Comparison of ENCODE assay signal across 9 cellular contexts in genomic region chr16:15897834-15898254, GRCh38. TPM values are rescaled to one million over a fixed set of nuclear protein-coding genes. Genes with fewer than 3 reads are reported as not detected.
DNase-seq lines count a peak whose midpoint lies in the region; FAIRE-seq and TF ChIP-seq lines count a peak whose summit lies in the region.
"Had no signal": no experiment of that assay in that cellular context is flagged by ENCODE, and none has a peak within 500 bp of the region (broad histone marks: within the 10 kb centered on the region; RNA-seq: fewer than 3 reads in every experiment).

No MANE protein-coding gene starts in this region.

- H3K4me2 ChIP-seq in keratinocyte (ENCODE audit: control insufficient read depth, extremely low read depth, insufficient read depth, low read depth, low read length) = no peak overlapping the region

- FAIRE-seq in RCC 7860 (lab: Jason Lieb, UNC) = peak; percentile 7
- no peak for FAIRE-seq in keratinocyte (lab: Jason Lieb, UNC)

- TF ChIP-seq CTCF in keratinocyte (optimal IDR thresholded peaks at IDR 0.05 in 1 of 3, IDR thresholded peaks at IDR 0.05 in 1 of 3, conservative IDR thresholded peaks at IDR 0.05 in 1 of 3; ENCODE audit: extremely low read depth in 1 of 3, insufficient read depth in 2 of 3, low read length in 3 of 3) (no peak), chondrocyte (IDR thresholded peaks at IDR 0.05) (no peak)

- H3K27me3 Mint-ChIP-seq in chondrocyte (ENCODE audit: low read depth) = no peaks in the 10 kb centered on the region

- peaks cover 48% of the 10 kb centered on the region for H3K4me1 ChIP-seq in keratinocyte (ENCODE audit: control insufficient read depth, extremely low read depth, insufficient read depth, low read length)

- peak; percentile 62 for DNase-seq in GM03348 (ENCODE audit: low spot score)
- peak; percentile 69 for DNase-seq in HCEC 1CT
- DNase-seq in RCC 7860 (ENCODE audit: low spot score) = peak; percentile 54
- DNase-seq in keratinocyte (ENCODE audit: low read depth, low spot score) = no peak
- no peak for DNase-seq in hippocampal formation (lab: John Stamatoyannopoulos, UW)
- DNase-seq in GOT3 (lab: John Stamatoyannopoulos, UW) = no peak
- DNase-seq in chondrocyte (ENCODE audit: low spot score) = no peak
- DNase-seq in NCI-H526 treated with DMSO at 0.1 percent for 48 hours (lab: John Stamatoyannopoulos, UW) = no peak

- H3K27me3 ChIP-seq in keratinocyte (ENCODE audit: control insufficient read depth, extremely low read depth, insufficient read depth, low read length) = no peaks in the 10 kb centered on the region

- H3K27ac ChIP-seq in keratinocyte (ENCODE audit: control insufficient read depth, insufficient read depth, low read length) = no peak overlapping the region

- peaks cover 10% of the 10 kb centered on the region for H3K4me1 Mint-ChIP-seq in chondrocyte (ENCODE audit: low read depth)

- no peaks in the 10 kb centered on the region for H3K36me3 Mint-ChIP-seq in chondrocyte (ENCODE audit: low read depth)

- H3K4me3 Mint-ChIP-seq in chondrocyte (ENCODE audit: unreplicated experiment) = no peak overlapping the region

- dilution Hi-C loops in keratinocyte (cut with MboI; ENCODE audit: extremely low pct_ligation_motif_present, low sequenced_read_pairs) = loop anchor here (25.0 kb wide), 1 partner anchor 89 kb away; no protein-coding TSS in a partner anchor

- H3K9ac ChIP-seq in keratinocyte (ENCODE audit: control insufficient read depth, extremely low read depth, insufficient read depth, low read length) = no peak overlapping the region

- no peak overlapping the region for H3K27ac Mint-ChIP-seq in chondrocyte (ENCODE audit: unreplicated experiment)

- no peaks in the 10 kb centered on the region for H3K36me3 ChIP-seq in keratinocyte (ENCODE audit: control insufficient read depth in 2 of 2, extremely low read depth in 1 of 2, insufficient read depth in 2 of 2, low read length in 2 of 2)

- peak overlapping the region; percentile 42 for H2AFZ ChIP-seq in keratinocyte (ENCODE audit: control insufficient read depth, low read length)

- no peaks in the 10 kb centered on the region for H3K79me2 ChIP-seq in keratinocyte (ENCODE audit: control insufficient read depth, insufficient read depth, low read length)

- H3K9me3 ChIP-seq in keratinocyte (ENCODE audit: control insufficient read depth, low read depth, low read length) = no peaks in the 10 kb centered on the region

- no peaks in the 10 kb centered on the region for H3K9me1 ChIP-seq in keratinocyte (ENCODE audit: control insufficient read depth, extremely low read depth, insufficient read depth, low read length)

- H4K20me1 ChIP-seq in keratinocyte (ENCODE audit: control insufficient read depth, extremely low read depth, insufficient read depth, low read length) = no peaks in the 10 kb centered on the region

- no peak overlapping the region for H3K4me3 ChIP-seq in keratinocyte (ENCODE audit: control insufficient read depth in 2 of 3, extremely low read depth in 1 of 3, insufficient read depth in 2 of 3, low read depth in 1 of 3, low read length in 3 of 3)

- H3K9me3 Mint-ChIP-seq in chondrocyte (ENCODE audit: low read depth) = no peaks in the 10 kb centered on the region

RNA-seq across cellular contexts. Expression of gene CEP20, which starts 9.4 kb away (rescaled TPM):
- polyA plus RNA-seq in keratinocyte = 23.9 to 44.1 TPM (median 27.1 TPM) in 3 replicates
- 24.4 TPM for polyA plus RNA-seq in keratinocyte (2011; ENCODE audit: low read depth)
- 18.3 and 50.2 TPM in 2 replicates for polyA plus RNA-seq in keratinocyte (2011; cell fraction: cytosol; rRNA removed)
- 14.6 and 16.4 TPM in 2 replicates for polyA plus RNA-seq in keratinocyte (2011; cell fraction: nucleus; rRNA removed)
- polyA plus RNA-seq in keratinocyte (2012; ENCODE audit: low replicate concordance) = 24.3 and 29.9 TPM in 2 replicates
- polyA minus RNA-seq in keratinocyte = 4.0 to 25.6 TPM (median 6.9 TPM) in 3 replicates
- 15.3 TPM for polyA minus RNA-seq in keratinocyte (2011; cell fraction: cytosol; rRNA and poly(A)+ RNA removed)
- polyA minus RNA-seq in keratinocyte (2011; cell fraction: nucleus; rRNA and poly(A)+ RNA removed) = 3.8 and 8.1 TPM in 2 replicates
- 16.4 to 25.5 TPM (median 19.7 TPM) in 3 replicates for total RNA-seq in chondrocyte

RNA-seq across cellular contexts. Expression of gene MYH11, which starts 41.0 kb away (rescaled TPM):
- not detected in 3 replicates for polyA plus RNA-seq in keratinocyte
- polyA plus RNA-seq in keratinocyte (2011; ENCODE audit: low read depth) = 0.04 TPM
- not detected in 2 replicates for polyA plus RNA-seq in keratinocyte (2011; cell fraction: cytosol; rRNA removed)
- not detected in 2 replicates for polyA plus RNA-seq in keratinocyte (2011; cell fraction: nucleus; rRNA removed)
- 0.09 and 1.6 TPM in 2 replicates for polyA plus RNA-seq in keratinocyte (2012; ENCODE audit: low replicate concordance)
- not detected in 3 replicates for polyA minus RNA-seq in keratinocyte
- not detected for polyA minus RNA-seq in keratinocyte (2011; cell fraction: cytosol; rRNA and poly(A)+ RNA removed)
- polyA minus RNA-seq in keratinocyte (2011; cell fraction: nucleus; rRNA and poly(A)+ RNA removed) = not detected in 2 replicates
- 4.8 to 58.3 TPM (median 57.8 TPM) in 3 replicates for total RNA-seq in chondrocyte
- total RNA-seq: activated CD8-positive, alpha-beta memory T cell treated with anti-CD3 and anti-CD28 coated beads for 36 hours had no signal

RNA-seq across cellular contexts. Expression of gene ABCC1, which starts 51.6 kb away (rescaled TPM):
- polyA plus RNA-seq in keratinocyte = 19.4 to 30.4 TPM (median 21.6 TPM) in 3 replicates
- polyA plus RNA-seq in keratinocyte (2011; ENCODE audit: low read depth) = 9.4 TPM
- 13.4 and 14.6 TPM in 2 replicates for polyA plus RNA-seq in keratinocyte (2011; cell fraction: cytosol; rRNA removed)
- 79.9 TPM in 2 replicates for polyA plus RNA-seq in keratinocyte (2011; cell fraction: nucleus; rRNA removed)
- polyA plus RNA-seq in keratinocyte (2012; ENCODE audit: low replicate concordance) = 24.8 and 43.8 TPM in 2 replicates
- polyA minus RNA-seq in keratinocyte = 80.7 to 211 TPM (median 95.7 TPM) in 3 replicates
- 32.2 TPM for polyA minus RNA-seq in keratinocyte (2011; cell fraction: cytosol; rRNA and poly(A)+ RNA removed)
- polyA minus RNA-seq in keratinocyte (2011; cell fraction: nucleus; rRNA and poly(A)+ RNA removed) = 163 and 213 TPM in 2 replicates
- total RNA-seq in chondrocyte = 47.9 to 118 TPM (median 48.3 TPM) in 3 replicates

Comparison
In these comparisons a context has a peak if more than half of its experiments do, and no peak if none do; other contexts are left out.
1. DNase-seq: peak in GM03348 (single experiment), HCEC 1CT (single experiment) and RCC 7860 (single experiment); none in keratinocyte (single experiment), hippocampal formation (0 of 2), GOT3 (single experiment), chondrocyte (single experiment) and NCI-H526 treated with DMSO at 0.1 percent for 48 hours (single experiment).